15 cellular contexts compared by ENCODE assay signal in genomic region chr12:56130876-56131275, GRCh38. TPM values are rescaled to one million over a fixed set of nuclear protein-coding genes. Genes with fewer than 3 reads are reported as not detected.
DNase-seq lines count a peak whose midpoint lies in the region; ATAC-seq and TF ChIP-seq lines count a peak whose summit lies in the region.
"Had no signal": no experiment of that assay in that cellular context is flagged by ENCODE, and none has a peak within 500 bp of the region (broad histone marks: within the 10 kb centered on the region; RNA-seq: fewer than 3 reads in every experiment).

No MANE protein-coding gene starts in this region.

- no peak for TF ChIP-seq EP300 in transverse colon (IDR thresholded peaks at IDR 0.05; ENCODE audit: low read depth)

- ATAC-seq in activated CD8-positive, alpha-beta T cell treated with anti-CD3 and anti-CD28 coated beads for 36 hours, result no peak
- no peak for ATAC-seq in naive B cell (ENCODE audit: low read depth in 2 of 2)
- no peak for ATAC-seq in HG02870 (IDR thresholded peaks at IDR 0.05; ENCODE audit: unreplicated experiment)
- no peak for ATAC-seq in HG03095 (IDR thresholded peaks at IDR 0.05; ENCODE audit: unreplicated experiment)
- ATAC-seq: left lung, Right ventricle myocardium inferior had no signal

- no peak for TF ChIP-seq CTCF in activated CD8-positive, alpha-beta T cell treated with anti-CD3 and anti-CD28 coated beads for 36 hours (IDR thresholded peaks at IDR 0.05)
- no peak for TF ChIP-seq CTCF in transverse colon (IDR thresholded peaks at IDR 0.05)

- peaks cover 16 to 33% (median 28%) of the 10 kb centered on the region in 4 donors for H3K4me1 ChIP-seq in transverse colon

- CTCF ChIA-PET in activated naive CD4-positive, alpha-beta T cell treated with anti-CD3 and anti-CD28 coated beads, Interleukin-2, amount 10 ng/mL, durations not matched to agents 7 days and 5 days (lab: Charles Lee), result no interaction called here
- CTCF ChIA-PET in activated CD8-positive, alpha-beta T cell treated with anti-CD3 and anti-CD28 coated beads for 36 hours (lab: Charles Lee), result interaction anchor here (1.4 to 6.4 kb wide), 2 partner anchors 13 to 21 kb away, joined by 7 to 57 read pairs; partner anchors contain the start of genes MYL6B, RPL41 and ZC3H10

- no peaks in the 10 kb centered on the region for H3K27me3 ChIP-seq in transverse colon
- H3K27me3 ChIP-seq: cardiac muscle cell, left lung had no signal

- no peak overlapping the region for H3K4me3 ChIP-seq in transverse colon
- H3K4me3 ChIP-seq: cardiac muscle cell, left lung had no signal

- DNase-seq in activated naive CD4-positive, alpha-beta T cell treated with anti-CD3 and anti-CD28 coated beads, Interleukin-2, amount 10 ng/mL, durations not matched to agents 7 days and 5 days, result no peak
- DNase-seq in activated naive CD4-positive, alpha-beta T cell treated with Interleukin-2 at 50 U/mL for 16 hours, result no peak
- no peak for DNase-seq in activated CD8-positive, alpha-beta T cell treated with anti-CD3 and anti-CD28 coated beads for 36 hours
- DNase-seq in naive B cell (no peak), transverse colon (no peak), SIG-M5 treated with dmso at 0.1 percent for 504 hours (lab: John Stamatoyannopoulos, UW; ENCODE audit: unreplicated experiment) (no peak)
- DNase-seq: hypothalamus, left lung, NCI-H1417 treated with DMSO at 0.1 percent for 48 hours, NCI-H526 treated with DMSO at 0.1 percent for 48 hours had no signal

- H3K9me3 Mint-ChIP-seq in activated naive CD4-positive, alpha-beta T cell treated with anti-CD3 and anti-CD28 coated beads, Interleukin-2, amount 10 ng/mL, durations not matched to agents 7 days and 5 days, result peaks cover 3% of the 10 kb centered on the region
- no peaks in the 10 kb centered on the region for H3K9me3 Mint-ChIP-seq in activated CD8-positive, alpha-beta T cell treated with anti-CD3 and anti-CD28 coated beads for 36 hours
- H3K9me3 Mint-ChIP-seq in naive B cell, result no peaks in the 10 kb centered on the region

- H3K36me3 ChIP-seq in transverse colon, result peaks cover 0 to 36% (median 12%) of the 10 kb centered on the region in 4 donors

- H3K27ac Mint-ChIP-seq in activated naive CD4-positive, alpha-beta T cell treated with anti-CD3 and anti-CD28 coated beads, Interleukin-2, amount 10 ng/mL, durations not matched to agents 7 days and 5 days, result peak overlapping the region; percentile 94
- H3K27ac Mint-ChIP-seq in activated CD8-positive, alpha-beta T cell treated with anti-CD3 and anti-CD28 coated beads for 36 hours, result peak overlapping the region; percentile 93
- peak overlapping the region in 5 of 6 donors; percentile 78 to 94 (median 90) for H3K27ac Mint-ChIP-seq in naive B cell

- peaks cover 71% of the 10 kb centered on the region for H3K4me1 Mint-ChIP-seq in activated naive CD4-positive, alpha-beta T cell treated with anti-CD3 and anti-CD28 coated beads, Interleukin-2, amount 10 ng/mL, durations not matched to agents 7 days and 5 days
- H3K4me1 Mint-ChIP-seq in activated CD8-positive, alpha-beta T cell treated with anti-CD3 and anti-CD28 coated beads for 36 hours (ENCODE audit: low read depth), result peaks cover 59% of the 10 kb centered on the region
- H3K4me1 Mint-ChIP-seq in naive B cell, result peaks cover 57 to 63% (median 62%) of the 10 kb centered on the region in 3 donors

- no peak for TF ChIP-seq POLR2A in transverse colon (IDR thresholded peaks at IDR 0.05)

- H3K27me3 Mint-ChIP-seq in activated naive CD4-positive, alpha-beta T cell treated with anti-CD3 and anti-CD28 coated beads, Interleukin-2, amount 10 ng/mL, durations not matched to agents 7 days and 5 days, result peaks cover 3% of the 10 kb centered on the region
- no peaks in the 10 kb centered on the region for H3K27me3 Mint-ChIP-seq in activated CD8-positive, alpha-beta T cell treated with anti-CD3 and anti-CD28 coated beads for 36 hours
- no peaks in the 10 kb centered on the region for H3K27me3 Mint-ChIP-seq in naive B cell

- peaks cover 65% of the 10 kb centered on the region for H3K36me3 Mint-ChIP-seq in activated naive CD4-positive, alpha-beta T cell treated with anti-CD3 and anti-CD28 coated beads, Interleukin-2, amount 10 ng/mL, durations not matched to agents 7 days and 5 days
- peaks cover 52% of the 10 kb centered on the region for H3K36me3 Mint-ChIP-seq in activated CD8-positive, alpha-beta T cell treated with anti-CD3 and anti-CD28 coated beads for 36 hours (ENCODE audit: low read depth)
- peaks cover 0 to 30% of the 10 kb centered on the region in 2 donors for H3K36me3 Mint-ChIP-seq in naive B cell

- in situ Hi-C loops in transverse colon (cut with MboI; ENCODE audit: low pct_ligation_motif_present in 1 of 4, low pct_unique_long_range_greater_than_20kb in 1 of 4, low sequenced_read_pairs in 3 of 4), result loop anchor here in 1 of 4 donors (5.0 kb wide), 1 partner anchor 56 kb away; the partner anchor contains the start of gene SMARCC2

- intact Hi-C loops in activated CD8-positive, alpha-beta T cell treated with anti-CD3 and anti-CD28 coated beads for 36 hours (cut with micrococcal nuclease), result no loop called here
- intact Hi-C loops in transverse colon (cut with DNase I; ENCODE audit: low total_unique reads), result no loop called here

- POLR2A ChIA-PET in activated CD8-positive, alpha-beta T cell treated with anti-CD3 and anti-CD28 coated beads for 36 hours (lab: Charles Lee), result interaction anchor here (0.6 to 5.7 kb wide), 8 partner anchors 9 to 64 kb away, joined by 3 to 75 read pairs (median 5); partner anchors contain the start of genes MYL6B, RPL41 and ZC3H10

- peak overlapping the region in 3 of 4 donors; percentile 92 to 98 (median 95) for H3K27ac ChIP-seq in transverse colon
- H3K27ac ChIP-seq: cardiac muscle cell, epithelial cell of prostate, left lung had no signal

- 83 to 84% methylated on average over 4 of the region's 4 CpGs for WGBS in transverse colon (ENCODE audit: low coverage in 1 of 2), 2 donors

- peak overlapping the region; percentile 97 for H3K4me3 Mint-ChIP-seq in activated naive CD4-positive, alpha-beta T cell treated with anti-CD3 and anti-CD28 coated beads, Interleukin-2, amount 10 ng/mL, durations not matched to agents 7 days and 5 days
- peak overlapping the region; percentile 84 for H3K4me3 Mint-ChIP-seq in activated CD8-positive, alpha-beta T cell treated with anti-CD3 and anti-CD28 coated beads for 36 hours
- H3K4me3 Mint-ChIP-seq in naive B cell, result peak overlapping the region; percentile 43 to 99 (median 96)

- no peaks in the 10 kb centered on the region for H3K9me3 ChIP-seq in transverse colon
- H3K9me3 ChIP-seq: left lung had no signal

RNA-seq across cellular contexts. Expression of gene ESYT1, which starts 2.8 kb away (rescaled TPM):
- total RNA-seq in activated CD8-positive, alpha-beta T cell treated with anti-CD3 and anti-CD28 coated beads for 36 hours, result 100 to 1,000 TPM; 154 to 160 TPM
- polyA plus RNA-seq in naive B cell (ENCODE audit: low read depth in 6 of 6), result 100 to 1,000 TPM; 145 to 293 (median 196) TPM
- 100 to 1,000 TPM in 2 of 4 donors, 10 to 100 TPM in 2; 94.2 to 133 (median 97.9) TPM for total RNA-seq in transverse colon

RNA-seq across cellular contexts. Expression of gene ZC3H10, which starts 12.8 kb away (rescaled TPM):
- total RNA-seq in activated CD8-positive, alpha-beta T cell treated with anti-CD3 and anti-CD28 coated beads for 36 hours, result 1 to 10 TPM; 6.8 to 7.2 TPM
- 1 to 10 TPM; 1.0 to 7.8 (median 3.4) TPM for polyA plus RNA-seq in naive B cell (ENCODE audit: low read depth in 6 of 6)
- 10 to 100 TPM in 1 of 4 donors, 1 to 10 TPM in 3; 3.7 to 10.1 (median 4.5) TPM for total RNA-seq in transverse colon

RNA-seq across cellular contexts. Expression of gene RPL41, which starts 14.4 kb away (rescaled TPM):
- total RNA-seq in activated CD8-positive, alpha-beta T cell treated with anti-CD3 and anti-CD28 coated beads for 36 hours, result 1,000 to 10,000 TPM; 5,401 to 5,452 TPM
- 1,000 to 10,000 TPM; 5,503 to 9,903 (median 8,851) TPM for polyA plus RNA-seq in naive B cell (ENCODE audit: low read depth in 6 of 6)
- 1,000 to 10,000 TPM in 2 of 4 donors, 100 to 1,000 TPM in 2; 841 to 2,950 (median 1,684) TPM for total RNA-seq in transverse colon

RNA-seq across cellular contexts. Expression of gene MYL6B, which starts 21.5 kb away (rescaled TPM):
- total RNA-seq in activated CD8-positive, alpha-beta T cell treated with anti-CD3 and anti-CD28 coated beads for 36 hours, result 10 to 100 TPM; 60.3 to 66.9 TPM
- polyA plus RNA-seq in naive B cell (ENCODE audit: low read depth in 6 of 6), result 10 to 100 TPM; 14.2 to 35.1 (median 20.2) TPM
- total RNA-seq in transverse colon, result 10 to 100 TPM in 3 of 4 donors, not detected in 1; 26.4 to 30.0 (median 26.7) TPM

RNA-seq across cellular contexts. Expression of gene PA2G4, which starts 26.5 kb away (rescaled TPM):
- total RNA-seq in activated CD8-positive, alpha-beta T cell treated with anti-CD3 and anti-CD28 coated beads for 36 hours, result 100 to 1,000 TPM; 447 to 455 TPM
- 100 to 1,000 TPM; 124 to 141 (median 132) TPM for polyA plus RNA-seq in naive B cell (ENCODE audit: low read depth in 6 of 6)
- 10 to 100 TPM; 22.1 to 63.0 (median 44.8) TPM for total RNA-seq in transverse colon
